ENCODE assay signal across 24 cellular contexts in genomic region chr3:85574306-85574705, GRCh38.
A peak's percentile ranks its signal among the peaks of the same experiment; 100 is the strongest.
DNase-seq lines count a peak whose midpoint lies in the region; ATAC-seq, FAIRE-seq and TF ChIP-seq lines count a peak whose summit lies in the region.
"Had no signal": no experiment of that assay in that cellular context is flagged by ENCODE, and none has a peak within 500 bp of the region (broad histone marks: within the 10 kb centered on the region; RNA-seq: fewer than 3 reads in every experiment).

No MANE protein-coding gene starts in this region.

- H3K27me3 ChIP-seq in RWPE2 (ENCODE audit: insufficient read depth, poor library complexity, severe bottlenecking) (no peaks in the 10 kb centered on the region), bronchial epithelial cell (ENCODE audit: control insufficient read depth, insufficient read depth, low read length) (no peaks in the 10 kb centered on the region)
- H3K27me3 ChIP-seq: BLaER1, MG63 had no signal

- H3K4me1 ChIP-seq in RWPE2 (ENCODE audit: insufficient read depth, poor library complexity, severe bottlenecking) = no peaks in the 10 kb centered on the region
- H3K4me1 ChIP-seq: BLaER1 had no signal

- TF ChIP-seq CTCF in RWPE2 (IDR thresholded peaks at IDR 0.05; ENCODE audit: poor library complexity, severe bottlenecking) = no peak
- no peak for TF ChIP-seq CTCF in bronchial epithelial cell (IDR thresholded peaks at IDR 0.05; ENCODE audit: insufficient read depth, low read length, severe bottlenecking)

- no peaks in the 10 kb centered on the region for H3K27me3 Mint-ChIP-seq in activated naive CD8-positive, alpha-beta T cell treated with anti-CD3 and anti-CD28 coated beads for 36 hours
- H3K27me3 Mint-ChIP-seq: CD4-positive, alpha-beta T cell had no signal

- no peak overlapping the region for H3K27ac ChIP-seq in RWPE2 (ENCODE audit: poor library complexity, severe bottlenecking)
- H3K27ac ChIP-seq: BLaER1, HL-60 had no signal

- no peak for DNase-seq in RWPE2 (ENCODE audit: low spot score)
- DNase-seq in bronchial epithelial cell (ENCODE audit: low read depth) = peak; percentile 63
- peak; percentile 38 for DNase-seq in iris pigment epithelial cell (ENCODE audit: low read depth)
- no peak for DNase-seq in anterior cingulate cortex (lab: John Stamatoyannopoulos, UW)
- DNase-seq in activated naive CD8-positive, alpha-beta T cell treated with anti-CD3 and anti-CD28 coated beads for 36 hours = no peak
- DNase-seq: CD4-positive, alpha-beta T cell; COR-L47; DMS79; H7; MG63; NCI-H1048; NCI-H1436 treated with DMSO at 0.1 percent for 48 hours; NCI-H2029; NCI-H226; NCI-H510A treated with DMSO at 0.1 percent for 48 hours; NCI-H82; OCI-M1; SHP77 had no signal

- FAIRE-seq in bronchial epithelial cell (lab: Jason Lieb, UNC) = no peak
- FAIRE-seq: HepG2, K562 had no signal

- H3K36me3 ChIP-seq in RWPE2 (ENCODE audit: low read depth) (no peaks in the 10 kb centered on the region), bronchial epithelial cell (ENCODE audit: control insufficient read depth, insufficient read depth, low read length) (no peaks in the 10 kb centered on the region)
- H3K36me3 ChIP-seq: BLaER1, MG63 had no signal

- ATAC-seq in RWPE2 (ENCODE audit: low read depth) (peak; percentile 56; the same call in 2 of the 3 replicates), HG02852 (IDR thresholded peaks at IDR 0.05; ENCODE audit: unreplicated experiment) (no peak), HG03135 (IDR thresholded peaks at IDR 0.05; ENCODE audit: unreplicated experiment) (no peak)
- ATAC-seq: HepG2, K562 had no signal

- H3K4me1 Mint-ChIP-seq in activated naive CD8-positive, alpha-beta T cell treated with anti-CD3 and anti-CD28 coated beads for 36 hours = no peaks in the 10 kb centered on the region

- no peaks in the 10 kb centered on the region for H3K9me3 Mint-ChIP-seq in activated naive CD8-positive, alpha-beta T cell treated with anti-CD3 and anti-CD28 coated beads for 36 hours
- H3K9me3 Mint-ChIP-seq: CD4-positive, alpha-beta T cell had no signal

- H3K4me3 Mint-ChIP-seq in activated naive CD8-positive, alpha-beta T cell treated with anti-CD3 and anti-CD28 coated beads for 36 hours = no peak overlapping the region
- H3K4me3 Mint-ChIP-seq: CD4-positive, alpha-beta T cell had no signal

- H3K27ac Mint-ChIP-seq in activated naive CD8-positive, alpha-beta T cell treated with anti-CD3 and anti-CD28 coated beads for 36 hours = no peak overlapping the region
- H3K27ac Mint-ChIP-seq: CD4-positive, alpha-beta T cell had no signal

- H3K9me3 ChIP-seq in RWPE2 (ENCODE audit: severe bottlenecking) = no peaks in the 10 kb centered on the region
- H3K9me3 ChIP-seq: BLaER1, MG63 had no signal

- H3K36me3 Mint-ChIP-seq in activated naive CD8-positive, alpha-beta T cell treated with anti-CD3 and anti-CD28 coated beads for 36 hours = no peaks in the 10 kb centered on the region

- H3K4me3 ChIP-seq in RWPE2 (ENCODE audit: severe bottlenecking) = no peak overlapping the region
- H3K4me3 ChIP-seq in bronchial epithelial cell (ENCODE audit: low read depth, low read length) = no peak overlapping the region
- H3K4me3 ChIP-seq: BLaER1, K562, MG63 had no signal

Comparison
In these comparisons a context has a peak if more than half of its experiments do, and no peak if none do; other contexts are left out.
1. DNase-seq: peak in bronchial epithelial cell (single experiment) and iris pigment epithelial cell (single experiment); none in RWPE2 (single experiment), anterior cingulate cortex (0 of 58) and activated naive CD8-positive, alpha-beta T cell treated with anti-CD3 and anti-CD28 coated beads for 36 hours (single experiment).